In genomic region chr3:184756151-184756681, GRCh38 we compare ENCODE assay signal across 14 cellular contexts. TPM values are rescaled to one million over a fixed set of nuclear protein-coding genes. Genes with fewer than 3 reads are reported as not detected.
DNase-seq lines count a peak whose midpoint lies in the region; ATAC-seq and TF ChIP-seq lines count a peak whose summit lies in the region.
"Had no signal": no experiment of that assay in that cellular context is flagged by ENCODE, and none has a peak within 500 bp of the region (broad histone marks: within the 10 kb centered on the region; RNA-seq: fewer than 3 reads in every experiment).

No MANE protein-coding gene starts in this region.

- peaks cover 0 to 5% (median 0%) of the 10 kb centered on the region in 4 donors for H3K4me1 ChIP-seq in liver (ENCODE audit: control insufficient read depth in 4 of 4, insufficient read depth in 4 of 4, low read length in 3 of 4)
- no peaks in the 10 kb centered on the region for H3K4me1 ChIP-seq in right lobe of liver
- peaks cover 24% of the 10 kb centered on the region for H3K4me1 ChIP-seq in muscle layer of colon (ENCODE audit: insufficient read depth, low read length)
- peaks cover 33% of the 10 kb centered on the region for H3K4me1 ChIP-seq in vagina

- no peak overlapping the region for H3K9ac ChIP-seq in liver (ENCODE audit: low read depth in 1 of 2, low read length in 2 of 2)
- H3K9ac ChIP-seq in muscle layer of colon (ENCODE audit: low read length): peak overlapping the region; percentile 51

- H3K27me3 ChIP-seq in liver (ENCODE audit: control insufficient read depth in 4 of 4, insufficient read depth in 4 of 4, low read length in 3 of 4) (no peaks in the 10 kb centered on the region), right lobe of liver (no peaks in the 10 kb centered on the region), muscle layer of colon (ENCODE audit: control insufficient read depth in 1 of 2, insufficient read depth in 2 of 2, low read length in 2 of 2) (no peaks in the 10 kb centered on the region), vagina (no peaks in the 10 kb centered on the region)
- H3K27me3 ChIP-seq: heart right ventricle had no signal

- peak overlapping the region; percentile 26 to 46 for H3K27ac ChIP-seq in liver (ENCODE audit: low read depth in 1 of 2, low read length in 2 of 2)
- H3K27ac ChIP-seq in right lobe of liver: peak overlapping the region in 1 of 3 donors; percentile 21
- peak overlapping the region; percentile 82 for H3K27ac ChIP-seq in muscle layer of colon (ENCODE audit: low read depth, low read length)
- peak overlapping the region; percentile 24 for H3K27ac ChIP-seq in vagina

- no peak for TF ChIP-seq RAD21 in liver (IDR thresholded peaks at IDR 0.05)

- H3K4me3 ChIP-seq in liver (ENCODE audit: low read depth in 1 of 3, low read length in 3 of 3) (no peak overlapping the region), right lobe of liver (no peak overlapping the region), muscle layer of colon (ENCODE audit: low read depth in 1 of 2, low read length in 2 of 2) (peak overlapping the region in 1 of 2 donors; percentile 52), vagina (no peak overlapping the region)

- H3K4me3 Mint-ChIP-seq in chondrocyte (ENCODE audit: unreplicated experiment): peak overlapping the region; percentile 1
- H3K4me3 Mint-ChIP-seq: activated T-cell treated with anti-CD3 and anti-CD28 coated beads, Interleukin-2, amount 50 U/mL, for 24 hours; neural crest cell had no signal

- H3K27ac Mint-ChIP-seq in chondrocyte (ENCODE audit: unreplicated experiment): peak overlapping the region; percentile 83
- H3K27ac Mint-ChIP-seq: activated T-cell treated with anti-CD3 and anti-CD28 coated beads, Interleukin-2, amount 50 U/mL, for 24 hours had no signal

- no peak for TF ChIP-seq POLR2A in right lobe of liver (IDR thresholded peaks at IDR 0.05)
- no peak for TF ChIP-seq POLR2A in vagina (IDR thresholded peaks at IDR 0.05)

- H3K9me3 Mint-ChIP-seq in chondrocyte (ENCODE audit: low read depth): no peaks in the 10 kb centered on the region
- H3K9me3 Mint-ChIP-seq: activated T-cell treated with anti-CD3 and anti-CD28 coated beads, Interleukin-2, amount 50 U/mL, for 24 hours; neural crest cell had no signal

- intact Hi-C loops in right lobe of liver (cut with DNase I) (no loop called here), vagina (cut with DNase I) (no loop called here)

- peaks cover 30% of the 10 kb centered on the region for H3K4me1 Mint-ChIP-seq in chondrocyte (ENCODE audit: low read depth)

- TF ChIP-seq CTCF in liver (IDR thresholded peaks at IDR 0.05; ENCODE audit: low read depth, low read length, missing input control): no peak
- no peak for TF ChIP-seq CTCF in right lobe of liver (IDR thresholded peaks at IDR 0.05)
- no peak for TF ChIP-seq CTCF in chondrocyte (IDR thresholded peaks at IDR 0.05)
- TF ChIP-seq CTCF in vagina (IDR thresholded peaks at IDR 0.05): no peak

- no peaks in the 10 kb centered on the region for H3K36me3 Mint-ChIP-seq in chondrocyte (ENCODE audit: low read depth)

- no peaks in the 10 kb centered on the region for H3K36me3 ChIP-seq in liver (ENCODE audit: control insufficient read depth in 4 of 4, insufficient read depth in 3 of 4, low read depth in 1 of 4, low read length in 3 of 4)
- no peaks in the 10 kb centered on the region for H3K36me3 ChIP-seq in right lobe of liver
- H3K36me3 ChIP-seq in muscle layer of colon (ENCODE audit: insufficient read depth, low read length): no peaks in the 10 kb centered on the region
- H3K36me3 ChIP-seq in vagina: no peaks in the 10 kb centered on the region
- H3K36me3 ChIP-seq: heart right ventricle had no signal

- DNase-seq in right lobe of liver (no peak), chondrocyte (ENCODE audit: low spot score) (no peak), vagina (ENCODE audit: extremely low spot score in 2 of 2) (no peak), NCI-H2227 treated with DMSO at 0.1 percent for 48 hours (lab: John Stamatoyannopoulos, UW) (no peak), DMS 273 treated with DMSO at 0.1 percent for 48 hours (lab: John Stamatoyannopoulos, UW) (no peak), left lobe of liver (ENCODE audit: low spot score) (no peak)
- DNase-seq: activated T-cell treated with anti-CD3 and anti-CD28 coated beads, Interleukin-2, amount 50 U/mL, for 24 hours; KG1; NK-92 treated with Interleukin-12 subunit alpha and Interleukin-12 subunit beta, amount 100 ng/mL, for 24 hours; T-helper 9 cell had no signal

- WGBS in liver: 72% methylated on average over 6 of the region's 6 CpGs
- 39% methylated on average over 5 of the region's 6 CpGs for WGBS in right lobe of liver (ENCODE audit: insufficient coverage, low coverage, low lambda C conversion rate, missing lambda C conversion rate)

- H3K27me3 Mint-ChIP-seq in chondrocyte (ENCODE audit: low read depth): peaks cover 6% of the 10 kb centered on the region
- H3K27me3 Mint-ChIP-seq: activated T-cell treated with anti-CD3 and anti-CD28 coated beads, Interleukin-2, amount 50 U/mL, for 24 hours had no signal

- ATAC-seq in right lobe of liver: no peak
- no peak for ATAC-seq in left lobe of liver

- H3K9me3 ChIP-seq in liver (ENCODE audit: control insufficient read depth in 4 of 4, low read length in 3 of 4) (no peaks in the 10 kb centered on the region), right lobe of liver (no peaks in the 10 kb centered on the region), muscle layer of colon (ENCODE audit: low read length) (no peaks in the 10 kb centered on the region), vagina (no peaks in the 10 kb centered on the region)
- H3K9me3 ChIP-seq: heart right ventricle had no signal

TF ChIP-seq in liver, 16 proteins besides CTCF, POLR2A, EP300 and RAD21:
- TF ChIP-seq RXRA (IDR thresholded peaks at IDR 0.05) (no peak), MAX (IDR thresholded peaks at IDR 0.05) (no peak), NR2F2 (IDR thresholded peaks at IDR 0.05) (no peak), REST (IDR thresholded peaks at IDR 0.05) (no peak), YY1 (IDR thresholded peaks at IDR 0.05) (no peak), HNF4A (conservative IDR thresholded peaks at IDR 0.05) (no peak), ZBTB33 (IDR thresholded peaks at IDR 0.05) (no peak), FOXA1 (IDR thresholded peaks at IDR 0.05) (no peak), EGR1 (IDR thresholded peaks at IDR 0.05; ENCODE audit: low read depth in 2 of 2) (no peak), JUND (IDR thresholded peaks at IDR 0.05) (no peak), SP1 (IDR thresholded peaks at IDR 0.05) (no peak), GABPA (IDR thresholded peaks at IDR 0.05 in 1 of 2, conservative IDR thresholded peaks at IDR 0.05 in 1 of 2) (no peak), HNF4G (IDR thresholded peaks at IDR 0.05) (no peak)

RNA-seq across cellular contexts. Expression of gene MAGEF1, which starts 44.4 kb away (rescaled TPM):
- total RNA-seq in liver: 10 to 100 TPM; 13.9 to 14.7 TPM
- 10 to 100 TPM; 12.9 to 15.5 TPM for polyA plus RNA-seq in liver
- total RNA-seq in right lobe of liver: 10 to 100 TPM in 4 of 6 experiments, 1 to 10 TPM in 2; 8.2 to 17.1 (median 10.9) TPM
- total RNA-seq in chondrocyte: 35.0 to 37.8 TPM (median 36.1 TPM) in 3 replicates
- total RNA-seq in vagina: 25.5 TPM
- total RNA-seq in left lobe of liver: 12.0 TPM

RNA-seq across cellular contexts. Expression of gene VPS8, which starts 55.8 kb away (rescaled TPM):
- total RNA-seq in liver (10 to 100 TPM; 32.9 to 34.9 TPM), right lobe of liver (10 to 100 TPM; 20.4 to 24.5 (median 21.3) TPM), chondrocyte (53.6 to 55.5 TPM (median 53.7 TPM) in 3 replicates), vagina (52.3 TPM), left lobe of liver (16.4 TPM)
- polyA plus RNA-seq in liver: 10 to 100 TPM in 1 of 2 donors, 1 to 10 TPM in 1; 4.2 to 13.0 TPM
